Comparison of ENCODE assay signal across 8 cellular contexts in the genomic region with DNA sequence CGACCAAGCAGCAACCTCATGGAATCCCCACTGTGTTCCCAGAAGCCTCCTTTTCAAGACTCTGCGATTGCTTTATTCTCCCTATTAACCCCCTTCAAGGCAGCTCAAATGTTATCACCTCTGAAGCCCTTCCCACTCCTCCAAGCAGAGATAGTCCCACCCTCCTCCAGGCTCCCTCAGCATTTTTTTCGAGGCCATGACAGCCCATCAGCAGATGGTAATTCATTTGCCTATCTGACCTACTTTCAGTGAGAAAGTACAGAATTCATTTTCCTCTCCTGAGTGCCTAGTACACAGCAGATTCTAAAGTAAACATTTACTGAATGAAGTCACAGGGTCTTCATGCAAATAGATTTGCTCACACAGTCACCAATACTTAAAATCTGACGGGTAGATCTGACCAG. TPM values are rescaled to one million over a fixed set of nuclear protein-coding genes. Genes with fewer than 3 reads are reported as not detected.
DNase-seq lines count a peak whose midpoint lies in the region; ATAC-seq and TF ChIP-seq lines count a peak whose summit lies in the region.

No MANE protein-coding gene starts in this region.

- no peak overlapping the region for H3K27ac ChIP-seq in CD8-positive, alpha-beta T cell (ENCODE audit: low read depth, low read length)
- H3K27ac ChIP-seq in brain microvascular endothelial cell: no peak overlapping the region

- peaks cover under 1% of the 10 kb centered on the region for H3K9me3 Mint-ChIP-seq in CD8-positive, alpha-beta T cell
- H3K9me3 Mint-ChIP-seq in memory B cell: peaks cover under 1% of the 10 kb centered on the region

- peaks cover 33% of the 10 kb centered on the region for H3K36me3 Mint-ChIP-seq in CD8-positive, alpha-beta T cell
- H3K36me3 Mint-ChIP-seq in memory B cell: peaks cover 24% of the 10 kb centered on the region

- H3K4me1 ChIP-seq in CD8-positive, alpha-beta T cell (ENCODE audit: insufficient read depth, low read length): peaks cover 39% of the 10 kb centered on the region

- no peak for TF ChIP-seq POLR2A in GM18505 (IDR thresholded peaks at IDR 0.05; ENCODE audit: borderline replicate concordance, extremely low read depth, insufficient read depth, insufficient read length)

- H3K4me3 Mint-ChIP-seq in CD8-positive, alpha-beta T cell: no peak overlapping the region
- H3K4me3 Mint-ChIP-seq in memory B cell: peak overlapping the region; percentile 4

- H3K27me3 Mint-ChIP-seq in CD8-positive, alpha-beta T cell (ENCODE audit: low read depth): no peaks in the 10 kb centered on the region
- H3K27me3 Mint-ChIP-seq in memory B cell: no peaks in the 10 kb centered on the region

- H3K36me3 ChIP-seq in CD8-positive, alpha-beta T cell (ENCODE audit: insufficient read depth, low read length): no peaks in the 10 kb centered on the region
- H3K36me3 ChIP-seq in brain microvascular endothelial cell (replicated peaks): no peaks in the 10 kb centered on the region

- peaks cover 70% of the 10 kb centered on the region for H3K4me1 Mint-ChIP-seq in CD8-positive, alpha-beta T cell (ENCODE audit: low read depth)
- peaks cover 43% of the 10 kb centered on the region for H3K4me1 Mint-ChIP-seq in memory B cell

- POLR2A ChIA-PET in CD8-positive, alpha-beta T cell (lab: Charles Lee): no interaction called here

- no peak overlapping the region for H3K4me3 ChIP-seq in CD8-positive, alpha-beta T cell (ENCODE audit: low read depth, low read length)
- no peak overlapping the region for H3K4me3 ChIP-seq in brain microvascular endothelial cell (ENCODE audit: low read depth, low read length)

- H3K27me3 ChIP-seq in CD8-positive, alpha-beta T cell (ENCODE audit: insufficient read depth, low read length): no peaks in the 10 kb centered on the region
- H3K27me3 ChIP-seq in brain microvascular endothelial cell (replicated peaks): no peaks in the 10 kb centered on the region

- no peaks in the 10 kb centered on the region for H3K9me3 ChIP-seq in CD8-positive, alpha-beta T cell (ENCODE audit: low read length)

- H3K27ac Mint-ChIP-seq in CD8-positive, alpha-beta T cell: peak overlapping the region; percentile 15
- H3K27ac Mint-ChIP-seq in memory B cell: peak overlapping the region; percentile 75

- ATAC-seq in CD8-positive, alpha-beta T cell: no peak
- ATAC-seq in HG03354 (IDR thresholded peaks at IDR 0.05; ENCODE audit: poor library complexity, severe bottlenecking, unreplicated experiment) (peak; percentile 75), memory B cell (ENCODE audit: low read depth) (peak; percentile 29), HG02884 (IDR thresholded peaks at IDR 0.05; ENCODE audit: unreplicated experiment) (no peak), GM18505 (IDR thresholded peaks at IDR 0.05; ENCODE audit: unreplicated experiment) (no peak), HG03521 (IDR thresholded peaks at IDR 0.05; ENCODE audit: unreplicated experiment) (no peak)

- in situ Hi-C loops in brain microvascular endothelial cell (cut with HindIII; ENCODE audit: low pct_ligation_motif_present, low sequenced_read_pairs): no loop called here

- no peak for TF ChIP-seq CTCF in CD8-positive, alpha-beta T cell (IDR thresholded peaks at IDR 0.05)
- no peak for TF ChIP-seq CTCF in brain microvascular endothelial cell (IDR thresholded peaks at IDR 0.05; ENCODE audit: low read depth, low read length, missing control alignments)

- intact Hi-C loops in CD8-positive, alpha-beta T cell (cut with DNase I, micrococcal nuclease): no loop called here

- CTCF ChIA-PET in CD8-positive, alpha-beta T cell (lab: Charles Lee): interaction anchor here (0.6 to 1.3 kb wide), 3 partner anchors 23 to 645 kb away, joined by 3 to 4 read pairs (median 3); no protein-coding TSS in a partner anchor

- DNase-seq in CD8-positive, alpha-beta T cell: no peak
- DNase-seq in brain microvascular endothelial cell (peak; percentile 7), memory B cell (ENCODE audit: low spot score in 2 of 2) (no peak), GM19240 (ENCODE audit: insufficient read length, low spot score) (no peak)

RNA-seq across cellular contexts. Expression of a gene that starts 47.8 kb away (rescaled TPM):
- 100 to 1,000 TPM; 123 to 134 TPM for total RNA-seq in CD8-positive, alpha-beta T cell

Comparison
In these comparisons a context has a peak if more than half of its experiments do, and no peak if none do; other contexts are left out.
1. ATAC-seq: peak in HG03354 (single experiment) and memory B cell (single experiment); none in CD8-positive, alpha-beta T cell (single experiment), HG02884 (single experiment), GM18505 (single experiment) and HG03521 (single experiment).